In genomic region chr20:47524385-47524784, GRCh38 we compare ENCODE assay signal across 16 cellular contexts. TPM values are rescaled to one million over a fixed set of nuclear protein-coding genes. Genes with fewer than 3 reads are reported as not detected.
DNase-seq lines count a peak whose midpoint lies in the region; ATAC-seq, FAIRE-seq and TF ChIP-seq lines count a peak whose summit lies in the region.
"Had no signal": no experiment of that assay in that cellular context is flagged by ENCODE, and none has a peak within 500 bp of the region (broad histone marks: within the 10 kb centered on the region; RNA-seq: fewer than 3 reads in every experiment).

No MANE protein-coding gene starts in this region.

- H3K27me3 ChIP-seq in SU-DHL-6 (ENCODE audit: low read length) (no peaks in the 10 kb centered on the region), endothelial cell of umbilical vein (ENCODE audit: control insufficient read depth in 2 of 2, insufficient read depth in 2 of 2, low read length in 2 of 2) (no peaks in the 10 kb centered on the region)
- H3K27me3 ChIP-seq: pancreas had no signal

- H3K4me2 ChIP-seq in SU-DHL-6 (ENCODE audit: low read depth, low read length, poor library complexity, severe bottlenecking) (peak overlapping the region; percentile 67), endothelial cell of umbilical vein (ENCODE audit: insufficient read depth, low read length) (peak overlapping the region; percentile 45)

- TF ChIP-seq CTCF in SU-DHL-6 (IDR thresholded peaks at IDR 0.05; ENCODE audit: insufficient read depth, low read length, poor library complexity, severe bottlenecking) (no peak), endothelial cell of umbilical vein (IDR thresholded peaks at IDR 0.05; ENCODE audit: extremely low read depth in 1 of 2, insufficient read depth in 1 of 2, low read depth in 1 of 2, low read length in 2 of 2) (no peak)

- peaks cover 46% of the 10 kb centered on the region for H3K36me3 Mint-ChIP-seq in activated naive CD4-positive, alpha-beta T cell treated with anti-CD3 and anti-CD28 coated beads for 36 hours (ENCODE audit: low read depth)
- H3K36me3 Mint-ChIP-seq in stimulated activated naive B cell treated with anti-CD40 and anti-IgM and Interleukin-4, amounts not matched to agents 10 μg/mL and 1 μg/mL and 100 μg/mL, for 72 hours, result peaks cover 47 to 58% of the 10 kb centered on the region in 2 donors

- peaks cover 28% of the 10 kb centered on the region for H3K9me3 Mint-ChIP-seq in activated naive CD4-positive, alpha-beta T cell treated with anti-CD3 and anti-CD28 coated beads for 36 hours
- peaks cover 15 to 16% of the 10 kb centered on the region in 2 donors for H3K9me3 Mint-ChIP-seq in stimulated activated naive B cell treated with anti-CD40 and anti-IgM and Interleukin-4, amounts not matched to agents 10 μg/mL and 1 μg/mL and 100 μg/mL, for 72 hours

- H3K4me1 Mint-ChIP-seq in activated naive CD4-positive, alpha-beta T cell treated with anti-CD3 and anti-CD28 coated beads for 36 hours (ENCODE audit: low read depth), result peaks cover 39% of the 10 kb centered on the region
- peaks cover 22 to 60% of the 10 kb centered on the region in 2 donors for H3K4me1 Mint-ChIP-seq in stimulated activated naive B cell treated with anti-CD40 and anti-IgM and Interleukin-4, amounts not matched to agents 10 μg/mL and 1 μg/mL and 100 μg/mL, for 72 hours

- DNase-seq in activated naive CD4-positive, alpha-beta T cell treated with anti-CD3 and anti-CD28 coated beads for 36 hours, result no peak
- no peak for DNase-seq in activated naive CD4-positive, alpha-beta T cell treated with Interleukin-2 at 50 U/mL for 16 hours
- DNase-seq in endothelial cell of umbilical vein (ENCODE audit: low read depth, low spot score), result no peak
- DNase-seq in stimulated activated naive B cell treated with anti-CD40 and anti-IgM and Interleukin-4, amounts not matched to agents 10 μg/mL and 1 μg/mL and 100 μg/mL, for 72 hours, result no peak
- DNase-seq in NCI-H2081 (lab: John Stamatoyannopoulos, UW), result no peak
- no peak for DNase-seq in DMS53 treated with DMSO at 0.1 percent for 48 hours (lab: John Stamatoyannopoulos, UW; ENCODE audit: unreplicated experiment)
- DNase-seq in cerebellum (ENCODE audit: low spot score), result no peak
- DNase-seq: activated CD8-positive, alpha-beta memory T cell treated with anti-CD3 and anti-CD28 coated beads, Interleukin-2, amount 50 U/mL, for 4 hours; DMS53; effector CD4-positive, alpha-beta T cell; mesendoderm; NCI-H187; NCI-H526 treated with DMSO at 0.1 percent for 48 hours; pancreas had no signal

- H3K4me3 ChIP-seq in SU-DHL-6 (ENCODE audit: insufficient read depth, low read length, poor library complexity, severe bottlenecking), result no peak overlapping the region
- H3K4me3 ChIP-seq in endothelial cell of umbilical vein (replicated peaks in 1 of 3; ENCODE audit: insufficient read depth in 1 of 3, low read depth in 1 of 3, low read length in 3 of 3), result no peak overlapping the region
- H3K4me3 ChIP-seq: pancreas had no signal

- dilution Hi-C loops in endothelial cell of umbilical vein (cut with MboI; ENCODE audit: extremely low pct_ligation_motif_present, low sequenced_read_pairs), result no loop called here

- no peak overlapping the region for H2AFZ ChIP-seq in SU-DHL-6 (ENCODE audit: low read depth, low read length, severe bottlenecking)
- H2AFZ ChIP-seq in endothelial cell of umbilical vein (ENCODE audit: low read depth, low read length), result no peak overlapping the region

- peaks cover 44% of the 10 kb centered on the region for H3K36me3 ChIP-seq in SU-DHL-6 (ENCODE audit: low read length)
- no peaks in the 10 kb centered on the region for H3K36me3 ChIP-seq in endothelial cell of umbilical vein (ENCODE audit: control insufficient read depth in 2 of 2, extremely low read depth in 1 of 2, insufficient read depth in 2 of 2, low read length in 2 of 2)
- H3K36me3 ChIP-seq: pancreas had no signal

- TF ChIP-seq POLR2A in endothelial cell of umbilical vein (IDR thresholded peaks at IDR 0.05; ENCODE audit: low read depth, low read length), result no peak

- no peaks in the 10 kb centered on the region for H3K27me3 Mint-ChIP-seq in activated naive CD4-positive, alpha-beta T cell treated with anti-CD3 and anti-CD28 coated beads for 36 hours (ENCODE audit: low read depth)
- H3K27me3 Mint-ChIP-seq in stimulated activated naive B cell treated with anti-CD40 and anti-IgM and Interleukin-4, amounts not matched to agents 10 μg/mL and 1 μg/mL and 100 μg/mL, for 72 hours, result no peaks in the 10 kb centered on the region

- FAIRE-seq in endothelial cell of umbilical vein (lab: Jason Lieb, UNC), result no peak
- FAIRE-seq: pancreas had no signal

- no peaks in the 10 kb centered on the region for H3K9me2 ChIP-seq in SU-DHL-6 (replicated peaks; ENCODE audit: insufficient read depth, low read length)

- H3K79me2 ChIP-seq in SU-DHL-6 (ENCODE audit: insufficient read depth, low read length), result peaks cover 84% of the 10 kb centered on the region
- H3K79me2 ChIP-seq in endothelial cell of umbilical vein (ENCODE audit: control insufficient read depth, insufficient read depth, low read length), result peaks cover 65% of the 10 kb centered on the region

- CTCF ChIA-PET in activated naive CD4-positive, alpha-beta T cell treated with anti-CD3 and anti-CD28 coated beads for 36 hours (lab: Charles Lee), result no interaction called here
- CTCF ChIA-PET in endothelial cell of umbilical vein (lab: Charles Lee), result no interaction called here

- peak overlapping the region; percentile 50 for H3K27ac Mint-ChIP-seq in activated naive CD4-positive, alpha-beta T cell treated with anti-CD3 and anti-CD28 coated beads for 36 hours
- peak overlapping the region; percentile 82 for H3K27ac Mint-ChIP-seq in stimulated activated naive B cell treated with anti-CD40 and anti-IgM and Interleukin-4, amounts not matched to agents 10 μg/mL and 1 μg/mL and 100 μg/mL, for 72 hours

- H3K9ac ChIP-seq in SU-DHL-6 (ENCODE audit: low read length), result 0 out of 2 replicates have a peak overlapping the region, but pooled peaks have one; percentile 24
- no peak overlapping the region for H3K9ac ChIP-seq in endothelial cell of umbilical vein (replicated peaks; ENCODE audit: extremely low read depth, insufficient read depth, low read length)

- H3K4me3 Mint-ChIP-seq in activated naive CD4-positive, alpha-beta T cell treated with anti-CD3 and anti-CD28 coated beads for 36 hours, result no peak overlapping the region
- peak overlapping the region in 1 of 2 donors; percentile 48 for H3K4me3 Mint-ChIP-seq in stimulated activated naive B cell treated with anti-CD40 and anti-IgM and Interleukin-4, amounts not matched to agents 10 μg/mL and 1 μg/mL and 100 μg/mL, for 72 hours

- BruUV-seq in endothelial cell of umbilical vein (replicated peaks; lab: Mats Ljungman, UMichigan), result no TSS peak

- no peaks in the 10 kb centered on the region for H3K9me1 ChIP-seq in endothelial cell of umbilical vein (replicated peaks; ENCODE audit: control insufficient read depth, extremely low read depth, insufficient read depth, low read length)

- ATAC-seq in stimulated activated naive B cell treated with anti-CD40 and anti-IgM and Interleukin-4, amounts not matched to agents 10 μg/mL and 1 μg/mL and 100 μg/mL, for 72 hours (replicated peaks), result no peak
- ATAC-seq: pancreas had no signal

- H3K4me1 ChIP-seq in endothelial cell of umbilical vein (ENCODE audit: control insufficient read depth, extremely low read depth, insufficient read depth, low read length), result peaks cover 7% of the 10 kb centered on the region
- H3K4me1 ChIP-seq: pancreas had no signal

- H4K20me1 ChIP-seq in SU-DHL-6 (ENCODE audit: low read depth, low read length) (peaks cover 32% of the 10 kb centered on the region), endothelial cell of umbilical vein (replicated peaks; ENCODE audit: control insufficient read depth, extremely low read depth, insufficient read depth, low read length) (no peaks in the 10 kb centered on the region)

- H3K9me3 ChIP-seq in SU-DHL-6 (ENCODE audit: insufficient read depth, low read length) (peaks cover 14% of the 10 kb centered on the region; the same call in 1 of the 2 replicates), endothelial cell of umbilical vein (replicated peaks; ENCODE audit: control insufficient read depth, insufficient read depth, low read length) (peaks cover 3% of the 10 kb centered on the region)
- H3K9me3 ChIP-seq: pancreas had no signal

- peak overlapping the region; percentile 93 for H3K27ac ChIP-seq in SU-DHL-6 (ENCODE audit: low read depth, low read length)
- H3K27ac ChIP-seq in endothelial cell of umbilical vein (ENCODE audit: insufficient read depth, low read depth, low read length), result peak overlapping the region; percentile 8
- H3K27ac ChIP-seq: RWPE1 had no signal

- intact Hi-C loops in activated naive CD4-positive, alpha-beta T cell treated with anti-CD3 and anti-CD28 coated beads for 36 hours (cut with micrococcal nuclease), result no loop called here
- intact Hi-C loops in endothelial cell of umbilical vein (cut with micrococcal nuclease), result no loop called here

- POLR2A ChIA-PET in endothelial cell of umbilical vein (lab: Charles Lee), result interaction anchor here (0.6 kb wide), 1 partner anchor 11 kb away, joined by 6 read pairs; no protein-coding TSS in a partner anchor

- H3F3A ChIP-seq in SU-DHL-6 (ENCODE audit: insufficient read depth), result peaks cover 70% of the 10 kb centered on the region

TF ChIP-seq in endothelial cell of umbilical vein, 7 proteins besides CTCF, POLR2A, EP300 and RAD21 (continues in another document):
- TF ChIP-seq FOS (IDR thresholded peaks at IDR 0.05; ENCODE audit: borderline replicate concordance, insufficient read depth, low read length) (no peak), EZH2 (IDR thresholded peaks at IDR 0.05; ENCODE audit: borderline replicate concordance, low read depth, low read length, severe bottlenecking) (no peak), GATA2 (IDR thresholded peaks at IDR 0.05; ENCODE audit: insufficient read depth, insufficient read length, low read depth, low read length) (no peak), MAX (IDR thresholded peaks at IDR 0.05; ENCODE audit: insufficient read depth, insufficient read length) (no peak), MYC (IDR thresholded peaks at IDR 0.05; ENCODE audit: low read depth, low read length) (no peak)

RNA-seq across cellular contexts. Expression of gene NCOA3, which starts 22.7 kb away (rescaled TPM):
- total RNA-seq in activated naive CD4-positive, alpha-beta T cell treated with anti-CD3 and anti-CD28 coated beads for 36 hours, result 10 to 100 TPM; 48.3 to 53.2 TPM
- total RNA-seq in endothelial cell of umbilical vein (26.7 and 35.6 TPM in 2 replicates), cerebellum (26.0 TPM)
- polyA plus RNA-seq in endothelial cell of umbilical vein, result 10.7 and 12.0 TPM in 2 replicates
- polyA plus RNA-seq in endothelial cell of umbilical vein (2011; cell fraction: cytosol; rRNA removed), result 10.6 and 10.7 TPM in 2 replicates
- 31.8 and 35.8 TPM in 2 replicates for polyA plus RNA-seq in endothelial cell of umbilical vein (2011; cell fraction: nucleus; rRNA removed)
- 16.0 and 18.8 TPM in 2 replicates for polyA plus RNA-seq in endothelial cell of umbilical vein (2012)
- polyA minus RNA-seq in endothelial cell of umbilical vein, result 39.9 and 40.3 TPM in 2 replicates
- polyA minus RNA-seq in endothelial cell of umbilical vein (2011; cell fraction: cytosol; rRNA and poly(A)+ RNA removed), result 26.3 TPM
- 33.4 and 48.6 TPM in 2 replicates for polyA minus RNA-seq in endothelial cell of umbilical vein (2011; cell fraction: nucleus; rRNA and poly(A)+ RNA removed)
